ENCODE assay signal across 10 cellular contexts in the genomic region with DNA sequence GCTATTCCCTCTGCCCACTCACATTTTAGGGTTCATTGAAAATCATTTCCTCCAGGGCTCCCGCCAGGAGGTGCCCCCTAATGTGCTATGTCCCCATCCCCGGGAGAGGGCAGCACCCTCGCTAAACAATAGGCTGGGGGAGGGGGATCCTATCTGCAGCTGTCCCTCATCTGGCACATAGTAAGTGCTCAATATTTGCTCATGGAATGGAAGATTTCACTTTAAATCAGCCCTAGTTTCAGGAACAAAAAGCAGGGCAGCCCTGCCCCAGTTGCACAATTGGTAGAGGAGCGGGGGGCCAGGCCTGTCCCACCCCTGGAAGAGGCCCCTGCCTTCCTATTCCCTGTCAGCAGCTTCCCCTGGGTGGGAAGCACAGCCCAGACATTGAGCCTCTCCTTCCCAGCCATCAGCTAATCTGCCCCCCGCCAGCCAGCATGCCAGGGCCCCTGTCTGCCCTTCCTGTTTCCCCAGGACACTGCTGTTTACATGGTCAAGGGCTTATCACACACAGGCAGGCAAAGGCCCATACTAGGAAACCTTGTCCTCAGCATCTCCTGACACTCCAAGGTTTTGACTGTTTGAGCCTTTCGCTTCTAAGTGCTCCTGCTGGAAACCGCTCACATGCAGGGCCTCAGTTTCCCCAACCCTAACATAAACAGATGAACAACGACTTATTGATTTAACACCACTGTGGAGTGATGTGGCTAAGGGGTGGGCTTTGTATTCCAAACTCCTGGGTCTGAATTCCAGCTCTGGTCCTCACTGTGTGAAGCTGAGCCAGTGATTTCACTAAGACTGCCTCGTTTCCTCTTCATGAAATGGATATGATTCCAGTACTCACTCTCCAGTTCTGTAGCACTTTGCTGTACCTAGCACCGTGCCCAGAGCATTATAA.
A peak's percentile ranks its signal among the peaks of the same experiment; 100 is the strongest.
DNase-seq lines count a peak whose midpoint lies in the region; ATAC-seq and TF ChIP-seq lines count a peak whose summit lies in the region.
"Had no signal": no experiment of that assay in that cellular context is flagged by ENCODE, and none has a peak within 500 bp of the region (broad histone marks: within the 10 kb centered on the region; RNA-seq: fewer than 3 reads in every experiment).

No MANE protein-coding gene starts in this region.

- no peak overlapping the region for H3K27ac ChIP-seq in right cardiac atrium (ENCODE audit: low read length)
- H3K27ac ChIP-seq in RWPE2 (ENCODE audit: poor library complexity, severe bottlenecking), result no peak overlapping the region

- H3K36me3 Mint-ChIP-seq in type B pancreatic cell, result no peaks in the 10 kb centered on the region
- no peaks in the 10 kb centered on the region for H3K36me3 Mint-ChIP-seq in activated T-helper 2 cell treated with anti-CD3 and anti-CD28 coated beads, Interferon-gamma antibody, Interleukin-2, Interleukin-4, amounts not matched to agents 10 μg/mL and 5 μg/mL and 100 μg/mL, durations not matched to agents 14 hours and 24 hours and 36 hours (ENCODE audit: low read depth)
- H3K36me3 Mint-ChIP-seq: CD8-positive, alpha-beta memory T cell had no signal

- ATAC-seq in right cardiac atrium (peak; percentile 40 to 41), left ventricle myocardium superior (no peak), RWPE2 (ENCODE audit: low read depth) (0 out of 3 replicates have a peak, but pooled peaks have one; percentile 28), GM18520 (IDR thresholded peaks at IDR 0.05; ENCODE audit: unreplicated experiment) (no peak)

- H3K4me1 Mint-ChIP-seq in type B pancreatic cell (ENCODE audit: unreplicated experiment), result peaks cover 31% of the 10 kb centered on the region
- no peaks in the 10 kb centered on the region for H3K4me1 Mint-ChIP-seq in activated T-helper 2 cell treated with anti-CD3 and anti-CD28 coated beads, Interferon-gamma antibody, Interleukin-2, Interleukin-4, amounts not matched to agents 10 μg/mL and 5 μg/mL and 100 μg/mL, durations not matched to agents 14 hours and 24 hours and 36 hours (ENCODE audit: low read depth)

- H3K9me3 ChIP-seq in right cardiac atrium (ENCODE audit: control insufficient read depth, low read length) (no peaks in the 10 kb centered on the region), RWPE2 (ENCODE audit: severe bottlenecking) (no peaks in the 10 kb centered on the region)

- intact Hi-C loops in right cardiac atrium (cut with DNase I) (no loop called here), left ventricle myocardium superior (cut with micrococcal nuclease) (no loop called here)
- intact Hi-C loops in activated T-helper 2 cell treated with anti-CD3 and anti-CD28 coated beads, Interferon-gamma antibody, Interleukin-2, Interleukin-4, amounts not matched to agents 10 μg/mL and 5 μg/mL and 100 μg/mL, durations not matched to agents 14 hours and 24 hours and 36 hours (cut with micrococcal nuclease), result loop anchor here (10.0 kb wide), 1 partner anchor 257 kb away; no protein-coding TSS in a partner anchor

- peak overlapping the region; percentile 71 for H3K27ac Mint-ChIP-seq in type B pancreatic cell
- no peak overlapping the region for H3K27ac Mint-ChIP-seq in activated T-helper 2 cell treated with anti-CD3 and anti-CD28 coated beads, Interferon-gamma antibody, Interleukin-2, Interleukin-4, amounts not matched to agents 10 μg/mL and 5 μg/mL and 100 μg/mL, durations not matched to agents 14 hours and 24 hours and 36 hours

- no peaks in the 10 kb centered on the region for H3K27me3 Mint-ChIP-seq in type B pancreatic cell
- H3K27me3 Mint-ChIP-seq in activated T-helper 2 cell treated with anti-CD3 and anti-CD28 coated beads, Interferon-gamma antibody, Interleukin-2, Interleukin-4, amounts not matched to agents 10 μg/mL and 5 μg/mL and 100 μg/mL, durations not matched to agents 14 hours and 24 hours and 36 hours (ENCODE audit: low read depth), result peaks cover 1% of the 10 kb centered on the region
- H3K27me3 Mint-ChIP-seq: CD8-positive, alpha-beta memory T cell had no signal

- 62% methylated on average over 10 of the region's 10 CpGs for WGBS in right cardiac atrium

- TF ChIP-seq CTCF in RWPE2 (IDR thresholded peaks at IDR 0.05; ENCODE audit: poor library complexity, severe bottlenecking), result peak; percentile 29
- TF ChIP-seq CTCF in fibroblast of pulmonary artery (IDR thresholded peaks at IDR 0.05; ENCODE audit: low read length, missing control alignments), result peak; percentile 9
- TF ChIP-seq CTCF in type B pancreatic cell (conservative IDR thresholded peaks at IDR 0.05), result no peak

- H3K4me1 ChIP-seq in right cardiac atrium (ENCODE audit: control insufficient read depth, insufficient read depth, low read length) (peaks cover 5% of the 10 kb centered on the region), RWPE2 (ENCODE audit: insufficient read depth, poor library complexity, severe bottlenecking) (peaks cover 5% of the 10 kb centered on the region)

- DNase-seq in right cardiac atrium (peak in 1 of 3 donors; percentile 45), left ventricle myocardium superior (no peak), RWPE2 (ENCODE audit: low spot score) (no peak), fibroblast of pulmonary artery (ENCODE audit: low read depth) (no peak), type B pancreatic cell (ENCODE audit: extremely low spot score, unreplicated experiment) (no peak), NCI-H748 (lab: John Stamatoyannopoulos, UW; ENCODE audit: unreplicated experiment) (no peak)
- DNase-seq in activated T-helper 2 cell treated with anti-CD3 and anti-CD28 coated beads, Interferon-gamma antibody, Interleukin-2, Interleukin-4, amounts not matched to agents 10 μg/mL and 5 μg/mL and 100 μg/mL, durations not matched to agents 14 hours and 24 hours and 36 hours (ENCODE audit: low spot score), result no peak
- DNase-seq: NCI-H1092 had no signal

- H3K27me3 ChIP-seq in right cardiac atrium (ENCODE audit: control insufficient read depth, insufficient read depth) (no peaks in the 10 kb centered on the region), RWPE2 (ENCODE audit: insufficient read depth, poor library complexity, severe bottlenecking) (no peaks in the 10 kb centered on the region)

- peaks cover 5% of the 10 kb centered on the region for H3K9me3 Mint-ChIP-seq in type B pancreatic cell
- H3K9me3 Mint-ChIP-seq in activated T-helper 2 cell treated with anti-CD3 and anti-CD28 coated beads, Interferon-gamma antibody, Interleukin-2, Interleukin-4, amounts not matched to agents 10 μg/mL and 5 μg/mL and 100 μg/mL, durations not matched to agents 14 hours and 24 hours and 36 hours, result no peaks in the 10 kb centered on the region

- H3K4me3 ChIP-seq in right cardiac atrium (ENCODE audit: low read length) (no peak overlapping the region), RWPE2 (ENCODE audit: severe bottlenecking) (no peak overlapping the region), fibroblast of pulmonary artery (replicated peaks; ENCODE audit: low read depth, low read length) (no peak overlapping the region)

- no peaks in the 10 kb centered on the region for H3K36me3 ChIP-seq in RWPE2 (ENCODE audit: low read depth)

- H3K4me3 Mint-ChIP-seq in type B pancreatic cell, result no peak overlapping the region
- H3K4me3 Mint-ChIP-seq in activated T-helper 2 cell treated with anti-CD3 and anti-CD28 coated beads, Interferon-gamma antibody, Interleukin-2, Interleukin-4, amounts not matched to agents 10 μg/mL and 5 μg/mL and 100 μg/mL, durations not matched to agents 14 hours and 24 hours and 36 hours (ENCODE audit: low read depth), result no peak overlapping the region

Comparison
In these comparisons a context has a peak if more than half of its experiments do, and no peak if none do; other contexts are left out.
1. ATAC-seq: peak in right cardiac atrium (2 of 2) and RWPE2 (single experiment); none in left ventricle myocardium superior (single experiment) and GM18520 (single experiment).